16 cellular contexts compared by ENCODE assay signal in the genomic region with DNA sequence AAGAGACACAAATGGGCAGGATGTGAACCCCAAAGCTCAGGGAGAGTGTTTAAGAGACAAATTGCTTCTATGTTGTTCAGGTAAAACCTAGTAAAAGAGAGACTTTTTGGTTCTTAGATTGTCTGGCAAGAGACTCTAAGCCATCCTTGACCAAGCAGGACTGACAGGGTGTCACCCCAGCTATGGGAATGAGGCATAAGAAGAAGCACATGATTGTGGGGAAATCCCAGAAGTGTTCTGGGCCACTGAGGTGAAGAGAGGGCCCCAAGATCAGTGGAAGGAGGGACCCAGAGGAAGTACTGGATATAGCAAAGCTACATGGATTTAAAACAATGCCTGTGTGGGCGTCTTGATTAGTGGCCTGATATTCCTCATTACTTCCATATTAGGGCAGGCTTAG.
DNase-seq lines count a peak whose midpoint lies in the region; ATAC-seq, FAIRE-seq and TF ChIP-seq lines count a peak whose summit lies in the region.
"Had no signal": no experiment of that assay in that cellular context is flagged by ENCODE, and none has a peak within 500 bp of the region (broad histone marks: within the 10 kb centered on the region; RNA-seq: fewer than 3 reads in every experiment).

No MANE protein-coding gene starts in this region.

- peaks cover 11% of the 10 kb centered on the region for H4K20me1 ChIP-seq in smooth muscle cell (ENCODE audit: low read depth)

- H3K36me3 ChIP-seq in cardiac muscle cell (no peaks in the 10 kb centered on the region), smooth muscle cell (ENCODE audit: low read depth) (no peaks in the 10 kb centered on the region), kidney (ENCODE audit: control insufficient read depth in 1 of 2, insufficient read depth in 2 of 2, low read length in 2 of 2) (no peaks in the 10 kb centered on the region)
- H3K36me3 ChIP-seq in effector memory CD4-positive, alpha-beta T cell (ENCODE audit: control insufficient read depth, insufficient read depth, low read length): no peaks in the 10 kb centered on the region

- H3K79me2 ChIP-seq in smooth muscle cell (ENCODE audit: low read depth): peaks cover 67% of the 10 kb centered on the region

- no peak overlapping the region for H3K4me3 ChIP-seq in cardiac muscle cell
- H3K4me3 ChIP-seq in smooth muscle cell: no peak overlapping the region
- H3K4me3 ChIP-seq in effector memory CD4-positive, alpha-beta T cell (ENCODE audit: insufficient read depth, low read depth, low read length, poor library complexity, severe bottlenecking): no peak overlapping the region
- no peak overlapping the region for H3K4me3 ChIP-seq in kidney (ENCODE audit: low read length in 2 of 2)

- H3K4me1 ChIP-seq in cardiac muscle cell (ENCODE audit: low read depth) (peaks cover 49% of the 10 kb centered on the region), smooth muscle cell (ENCODE audit: low read depth) (peaks cover 23% of the 10 kb centered on the region), kidney (ENCODE audit: control insufficient read depth in 1 of 2, insufficient read depth in 1 of 2, low read depth in 1 of 2, low read length in 2 of 2) (no peaks in the 10 kb centered on the region)
- H3K4me1 ChIP-seq in effector memory CD4-positive, alpha-beta T cell (ENCODE audit: control insufficient read depth, insufficient read depth, low read length, poor library complexity, severe bottlenecking): no peaks in the 10 kb centered on the region

- no peaks in the 10 kb centered on the region for H3K27me3 ChIP-seq in cardiac muscle cell
- no peaks in the 10 kb centered on the region for H3K27me3 ChIP-seq in smooth muscle cell (ENCODE audit: low read depth)
- no peaks in the 10 kb centered on the region for H3K27me3 ChIP-seq in effector memory CD4-positive, alpha-beta T cell (replicated peaks; ENCODE audit: control insufficient read depth, insufficient read depth, low read length, poor library complexity, severe bottlenecking)

- ATAC-seq in Right ventricle myocardium superior (ENCODE audit: poor library complexity) (no peak), HG02884 (IDR thresholded peaks at IDR 0.05; ENCODE audit: unreplicated experiment) (peak; percentile 54), esophagus mucosa (peak; percentile 45)
- ATAC-seq: HCT116 had no signal

- TF ChIP-seq CTCF in cardiac muscle cell (IDR thresholded peaks at IDR 0.05; ENCODE audit: low read depth, low read length) (no peak), smooth muscle cell (IDR thresholded peaks at IDR 0.05; ENCODE audit: borderline replicate concordance, insufficient read depth, poor library complexity, severe bottlenecking) (no peak), kidney (IDR thresholded peaks at IDR 0.05; ENCODE audit: borderline replicate concordance, extremely low read depth, insufficient read depth) (no peak)

- no peaks in the 10 kb centered on the region for H3K9me3 ChIP-seq in cardiac muscle cell (ENCODE audit: low read depth)
- H3K9me3 ChIP-seq in smooth muscle cell (replicated peaks; ENCODE audit: low read depth): no peaks in the 10 kb centered on the region
- H3K9me3 ChIP-seq in effector memory CD4-positive, alpha-beta T cell (ENCODE audit: control insufficient read depth, low read length): no peaks in the 10 kb centered on the region
- no peaks in the 10 kb centered on the region for H3K9me3 ChIP-seq in kidney (ENCODE audit: control insufficient read depth in 1 of 2, low read length in 2 of 2)

- no peak overlapping the region for H2AFZ ChIP-seq in smooth muscle cell (ENCODE audit: low read depth)

- no peak for FAIRE-seq in kidney (lab: Jason Lieb, UNC)
- FAIRE-seq: GM18507 had no signal

- H3K9ac ChIP-seq in smooth muscle cell (ENCODE audit: low read depth): no peak overlapping the region
- H3K9ac ChIP-seq in kidney (ENCODE audit: low read length in 2 of 2): no peak overlapping the region

- intact Hi-C loops in Right ventricle myocardium superior (cut with DNase I): no loop called here
- intact Hi-C loops in kidney (cut with DNase I): no loop called here

- DNase-seq in cardiac muscle cell (ENCODE audit: low read depth in 1 of 2, low spot score in 1 of 2) (no peak), Right ventricle myocardium superior (no peak), smooth muscle cell (lab: John Stamatoyannopoulos, UW; ENCODE audit: unreplicated experiment) (no peak), kidney (no peak), Ammon's horn (ENCODE audit: low spot score) (no peak)
- DNase-seq in effector memory CD4-positive, alpha-beta T cell: no peak
- DNase-seq: activated CD4-positive, alpha-beta T cell treated with anti-CD3 and anti-CD28 coated beads, Interleukin-2, amount 50 U/mL, for 48 hours; activated T-cell treated with anti-CD3 and anti-CD28 coated beads, Interleukin-2, amount 50 U/mL, for 48 hours; effector CD4-positive, alpha-beta T cell; NCI-H146; stimulated activated naive CD4-positive, alpha-beta T cell treated with Interleukin-2 at 50 U/mL for 16 hours; SW 1271 had no signal

- peaks cover 4% of the 10 kb centered on the region for H3F3A ChIP-seq in smooth muscle cell (ENCODE audit: low read depth)

- H3K27ac ChIP-seq in cardiac muscle cell: peak overlapping the region; percentile 12
- peak overlapping the region; percentile 22 for H3K27ac ChIP-seq in smooth muscle cell (ENCODE audit: low read depth)
- H3K27ac ChIP-seq in effector memory CD4-positive, alpha-beta T cell (ENCODE audit: insufficient read depth, low read length, poor library complexity, severe bottlenecking): no peak overlapping the region
- H3K27ac ChIP-seq in kidney (ENCODE audit: low read depth in 2 of 2, low read length in 2 of 2): no peak overlapping the region

- 100% methylated on average over 1 of the region's 1 CpG for WGBS in smooth muscle cell (ENCODE audit: low lambda C conversion rate)

- H3K4me2 ChIP-seq in smooth muscle cell: peak overlapping the region; percentile 20

Comparison
In these comparisons a context has a peak if more than half of its experiments do, and no peak if none do; other contexts are left out.
1. H3K27ac ChIP-seq: peak in cardiac muscle cell (single experiment) and smooth muscle cell (single experiment); none in effector memory CD4-positive, alpha-beta T cell (single experiment) and kidney (0 of 2).